ENCODE assay signal across 15 cellular contexts in genomic region chr21:42413500-42413899, GRCh38. TPM values are rescaled to one million over a fixed set of nuclear protein-coding genes. Genes with fewer than 3 reads are reported as not detected.
DNase-seq lines count a peak whose midpoint lies in the region; ATAC-seq, FAIRE-seq and TF ChIP-seq lines count a peak whose summit lies in the region.
"Had no signal": no experiment of that assay in that cellular context is flagged by ENCODE, and none has a peak within 500 bp of the region (broad histone marks: within the 10 kb centered on the region; RNA-seq: fewer than 3 reads in every experiment).

No MANE protein-coding gene starts in this region.

- TF ChIP-seq POLR2A in prostate gland (IDR thresholded peaks at IDR 0.05), result no peak

- no peak for FAIRE-seq in frontal cortex (lab: Jason Lieb, UNC)
- FAIRE-seq: islet of Langerhans had no signal

- POLR2A ChIA-PET in naive thymus-derived CD4-positive, alpha-beta T cell (lab: Charles Lee), result interaction anchor here (2.8 to 2.9 kb wide), 2 partner anchors 9 to 10 kb away, joined by 9 to 15 read pairs; partner anchors contain the start of gene UBASH3A

- TF ChIP-seq CTCF in DND-41 (IDR thresholded peaks at IDR 0.05; ENCODE audit: borderline replicate concordance, extremely low read depth, low read length, poor library complexity, severe bottlenecking) (no peak), prostate gland (IDR thresholded peaks at IDR 0.05) (no peak)

- ATAC-seq in DND-41 (ENCODE audit: insufficient read depth, low read depth), result no peak
- peak; percentile 23 to 48 for ATAC-seq in activated T-cell treated with anti-CD3 and anti-CD28 coated beads, Interleukin-2, amount 50 U/mL, for 72 hours (replicated peaks in 1 of 2)
- ATAC-seq in naive thymus-derived CD4-positive, alpha-beta T cell, result no peak
- no peak for ATAC-seq in left lobe of liver
- ATAC-seq: heart right ventricle had no signal

- H3K4me1 Mint-ChIP-seq in activated T-cell treated with anti-CD3 and anti-CD28 coated beads, Interleukin-2, amount 50 U/mL, for 72 hours (ENCODE audit: low read depth), result peaks cover 75% of the 10 kb centered on the region
- H3K4me1 Mint-ChIP-seq in naive thymus-derived CD4-positive, alpha-beta T cell, result peaks cover 28 to 74% (median 58%) of the 10 kb centered on the region in 7 donors

- intact Hi-C loops in naive thymus-derived CD4-positive, alpha-beta T cell (cut with micrococcal nuclease), result no loop called here
- intact Hi-C loops in prostate gland (cut with DNase I), result no loop called here

- peaks cover 0 to 2% of the 10 kb centered on the region in 2 donors for H3K9me3 Mint-ChIP-seq in activated T-cell treated with anti-CD3 and anti-CD28 coated beads, Interleukin-2, amount 50 U/mL, for 72 hours
- peaks cover 0 to 3% (median 0%) of the 10 kb centered on the region in 11 donors for H3K9me3 Mint-ChIP-seq in naive thymus-derived CD4-positive, alpha-beta T cell

- H3K27me3 ChIP-seq in DND-41 (ENCODE audit: insufficient read depth, low read length, poor library complexity) (no peaks in the 10 kb centered on the region), prostate gland (replicated peaks; ENCODE audit: insufficient read depth) (no peaks in the 10 kb centered on the region)
- H3K27me3 ChIP-seq in naive thymus-derived CD4-positive, alpha-beta T cell (ENCODE audit: control insufficient read depth in 2 of 2, insufficient read depth in 2 of 2, low read length in 2 of 2), result no peaks in the 10 kb centered on the region

- H3K27ac ChIP-seq in DND-41 (ENCODE audit: low read length), result peak overlapping the region; percentile 1; the same call in 1 of the 2 replicates
- peak overlapping the region; percentile 92 for H3K27ac ChIP-seq in naive thymus-derived CD4-positive, alpha-beta T cell (ENCODE audit: low read depth, low read length)
- H3K27ac ChIP-seq in prostate gland, result no peak overlapping the region

- peaks cover 95% of the 10 kb centered on the region for H3K36me3 ChIP-seq in DND-41 (ENCODE audit: insufficient read depth, low read length)
- H3K36me3 ChIP-seq in naive thymus-derived CD4-positive, alpha-beta T cell (ENCODE audit: control insufficient read depth in 2 of 3, insufficient read depth in 3 of 3, low read length in 3 of 3), result peaks cover 62 to 80% (median 76%) of the 10 kb centered on the region in 3 experiments
- no peaks in the 10 kb centered on the region for H3K36me3 ChIP-seq in prostate gland

- peaks cover 55% of the 10 kb centered on the region for H3K79me2 ChIP-seq in DND-41 (ENCODE audit: insufficient read depth, low read length)

- peaks cover 11 to 38% of the 10 kb centered on the region in 2 donors for H3K36me3 Mint-ChIP-seq in activated T-cell treated with anti-CD3 and anti-CD28 coated beads, Interleukin-2, amount 50 U/mL, for 72 hours (ENCODE audit: insufficient read depth in 2 of 2)
- H3K36me3 Mint-ChIP-seq in naive thymus-derived CD4-positive, alpha-beta T cell, result peaks cover 17 to 40% (median 39%) of the 10 kb centered on the region in 5 donors

- peaks cover 16% of the 10 kb centered on the region; the same call in 1 of the 2 replicates for H4K20me1 ChIP-seq in DND-41 (ENCODE audit: insufficient read depth, low read length)

- H3K9ac ChIP-seq in DND-41 (ENCODE audit: low read depth, low read length), result no peak overlapping the region

- no peak overlapping the region for H2AFZ ChIP-seq in DND-41 (ENCODE audit: low read depth, low read length)

- H3K4me1 ChIP-seq in DND-41 (ENCODE audit: insufficient read depth, low read length), result peaks cover 22% of the 10 kb centered on the region
- peaks cover 71 to 74% of the 10 kb centered on the region in 2 donors for H3K4me1 ChIP-seq in naive thymus-derived CD4-positive, alpha-beta T cell (ENCODE audit: control insufficient read depth in 2 of 2, insufficient read depth in 2 of 2, low read length in 2 of 2)
- no peaks in the 10 kb centered on the region for H3K4me1 ChIP-seq in prostate gland (replicated peaks)

- DNase-seq in CD1c-positive myeloid dendritic cell (ENCODE audit: extremely low spot score) (peak; percentile 12), DND-41 (no peak), left lobe of liver (ENCODE audit: low spot score) (no peak), frontal cortex (ENCODE audit: low spot score in 2 of 2) (no peak), prostate gland (ENCODE audit: low spot score) (no peak), GM03348 (ENCODE audit: low spot score) (no peak)
- peak; percentile 69 to 70 for DNase-seq in activated T-cell treated with anti-CD3 and anti-CD28 coated beads, Interleukin-2, amount 50 U/mL, for 72 hours
- DNase-seq in naive thymus-derived CD4-positive, alpha-beta T cell, result peak in 1 of 9 donors; percentile 61
- DNase-seq: heart right ventricle, HFFc6, mammary epithelial cell, NCI-H2227 treated with DMSO at 0.1 percent for 48 hours had no signal

- H3K4me2 ChIP-seq in DND-41 (ENCODE audit: insufficient read depth, low read length), result no peak overlapping the region

- CTCF ChIA-PET in naive thymus-derived CD4-positive, alpha-beta T cell (lab: Charles Lee), result no interaction called here

- H3K4me3 ChIP-seq in DND-41 (ENCODE audit: low read depth in 1 of 2, low read length in 2 of 2), result no peak overlapping the region
- H3K4me3 ChIP-seq in naive thymus-derived CD4-positive, alpha-beta T cell (ENCODE audit: low read length), result no peak overlapping the region
- no peak overlapping the region for H3K4me3 ChIP-seq in prostate gland
- H3K4me3 ChIP-seq: heart right ventricle had no signal

- WGBS in prostate gland, result 88% methylated on average over 4 of the region's 4 CpGs

- peak overlapping the region; percentile 74 to 75 for H3K4me3 Mint-ChIP-seq in activated T-cell treated with anti-CD3 and anti-CD28 coated beads, Interleukin-2, amount 50 U/mL, for 72 hours
- peak overlapping the region in 5 of 10 donors; percentile 17 to 51 (median 23) for H3K4me3 Mint-ChIP-seq in naive thymus-derived CD4-positive, alpha-beta T cell
- H3K4me3 Mint-ChIP-seq: HFFc6 had no signal

- H3K9me3 ChIP-seq in DND-41 (ENCODE audit: insufficient read depth, low read length, severe bottlenecking), result no peaks in the 10 kb centered on the region
- no peaks in the 10 kb centered on the region for H3K9me3 ChIP-seq in naive thymus-derived CD4-positive, alpha-beta T cell (ENCODE audit: control insufficient read depth in 2 of 3, low read length in 3 of 3)
- no peaks in the 10 kb centered on the region for H3K9me3 ChIP-seq in prostate gland
- H3K9me3 ChIP-seq: heart right ventricle had no signal

- peak overlapping the region; percentile 94 for H3K27ac Mint-ChIP-seq in activated T-cell treated with anti-CD3 and anti-CD28 coated beads, Interleukin-2, amount 50 U/mL, for 72 hours
- peak overlapping the region in 8 of 9 donors; percentile 88 to 99 (median 97) for H3K27ac Mint-ChIP-seq in naive thymus-derived CD4-positive, alpha-beta T cell
- H3K27ac Mint-ChIP-seq: HFFc6 had no signal

- no peaks in the 10 kb centered on the region for H3K27me3 Mint-ChIP-seq in activated T-cell treated with anti-CD3 and anti-CD28 coated beads, Interleukin-2, amount 50 U/mL, for 72 hours (ENCODE audit: low read depth)
- no peaks in the 10 kb centered on the region for H3K27me3 Mint-ChIP-seq in naive thymus-derived CD4-positive, alpha-beta T cell

RNA-seq across cellular contexts. Expression of gene UBASH3A, which starts 9.8 kb away (rescaled TPM):
- total RNA-seq in activated T-cell treated with anti-CD3 and anti-CD28 coated beads, Interleukin-2, amount 50 U/mL, for 72 hours, result 10 to 100 TPM; 54.5 to 57.4 TPM
- 100 to 1,000 TPM in 1 of 5 experiments, 10 to 100 TPM in 4; 41.9 to 101 (median 91.7) TPM for total RNA-seq in naive thymus-derived CD4-positive, alpha-beta T cell
- polyA plus RNA-seq in naive thymus-derived CD4-positive, alpha-beta T cell, result 10 to 100 TPM; 57.1 to 99.3 TPM
- total RNA-seq in left lobe of liver (0.20 TPM), frontal cortex (not detected), prostate gland (1 to 10 TPM in 1 of 2 donors, under 1 TPM in 1; 0.23 to 1.8 TPM)
- total RNA-seq: cardiac septum, HFFc6, mammary epithelial cell had no signal
- polyA plus RNA-seq: mammary epithelial cell, neural cell had no signal

RNA-seq across cellular contexts. Expression of gene TMPRSS3, which starts 17.6 kb away (rescaled TPM):
- 10 to 100 TPM; 57.1 to 91.9 TPM for total RNA-seq in activated T-cell treated with anti-CD3 and anti-CD28 coated beads, Interleukin-2, amount 50 U/mL, for 72 hours
- 1 to 10 TPM in 4 of 5 experiments, under 1 TPM in 1; 0.88 to 7.6 (median 1.5) TPM for total RNA-seq in naive thymus-derived CD4-positive, alpha-beta T cell
- 1 to 10 TPM in 1 of 2 donors, under 1 TPM in 1; 0.11 to 2.9 TPM for polyA plus RNA-seq in naive thymus-derived CD4-positive, alpha-beta T cell
- total RNA-seq in left lobe of liver, result 1.0 TPM
- total RNA-seq in frontal cortex, result not detected
- under 1 TPM; 0.27 to 0.34 TPM for total RNA-seq in prostate gland
- total RNA-seq: cardiac septum, HFFc6 had no signal
- polyA plus RNA-seq: mammary epithelial cell had no signal

RNA-seq across cellular contexts. Expression of gene TFF1, which starts 47.2 kb away (rescaled TPM):
- 1 to 10 TPM in 1 of 2 donors, under 1 TPM in 1; 0.97 to 1.7 TPM for total RNA-seq in activated T-cell treated with anti-CD3 and anti-CD28 coated beads, Interleukin-2, amount 50 U/mL, for 72 hours
- not detected for total RNA-seq in naive thymus-derived CD4-positive, alpha-beta T cell
- not detected for polyA plus RNA-seq in naive thymus-derived CD4-positive, alpha-beta T cell
- total RNA-seq in left lobe of liver (0.83 TPM), frontal cortex (not detected), prostate gland (10 to 100 TPM in 1 of 2 donors, 1 to 10 TPM in 1; 4.7 to 16.2 TPM)
- total RNA-seq: cardiac septum, heart right ventricle, HFFc6, mammary epithelial cell had no signal
- polyA plus RNA-seq: heart right ventricle, mammary epithelial cell, neural cell had no signal

Comparison
In these comparisons a context has a peak if more than half of its experiments do, and no peak if none do; other contexts are left out.
1. DNase-seq: peak in CD1c-positive myeloid dendritic cell (single experiment) and activated T-cell treated with anti-CD3 and anti-CD28 coated beads, Interleukin-2, amount 50 U/mL, for 72 hours (2 of 2); none in DND-41 (single experiment), left lobe of liver (single experiment), frontal cortex (0 of 2), prostate gland (single experiment) and GM03348 (single experiment).
2. ATAC-seq: peak in activated T-cell treated with anti-CD3 and anti-CD28 coated beads, Interleukin-2, amount 50 U/mL, for 72 hours (2 of 2); none in DND-41 (single experiment), naive thymus-derived CD4-positive, alpha-beta T cell (single experiment) and left lobe of liver (single experiment).
3. H3K27ac ChIP-seq: peak in DND-41 (single experiment) and naive thymus-derived CD4-positive, alpha-beta T cell (single experiment); none in prostate gland (0 of 2).
4. RNA of gene UBASH3A, which starts 9.8 kb away (total RNA-seq): 41.9 to 101 TPM in naive thymus-derived CD4-positive, alpha-beta T cell and 54.5 to 57.4 TPM in activated T-cell treated with anti-CD3 and anti-CD28 coated beads, Interleukin-2, amount 50 U/mL, for 72 hours; 0.23 to 1.8 TPM in prostate gland, 0.20 TPM in left lobe of liver (single experiment) and not detected in frontal cortex (single experiment); every median in the first group is over 10 times any median in the second.
5. RNA of gene TMPRSS3, which starts 17.6 kb away (total RNA-seq): 57.1 to 91.9 TPM in activated T-cell treated with anti-CD3 and anti-CD28 coated beads, Interleukin-2, amount 50 U/mL, for 72 hours; 0.88 to 7.6 TPM in naive thymus-derived CD4-positive, alpha-beta T cell, 1.0 TPM in left lobe of liver (single experiment), 0.27 to 0.34 TPM in prostate gland and not detected in frontal cortex (single experiment); every median in the first group is over 4 times any median in the second.